Comparison of ENCODE assay signal across 9 cellular contexts in the genomic region with DNA sequence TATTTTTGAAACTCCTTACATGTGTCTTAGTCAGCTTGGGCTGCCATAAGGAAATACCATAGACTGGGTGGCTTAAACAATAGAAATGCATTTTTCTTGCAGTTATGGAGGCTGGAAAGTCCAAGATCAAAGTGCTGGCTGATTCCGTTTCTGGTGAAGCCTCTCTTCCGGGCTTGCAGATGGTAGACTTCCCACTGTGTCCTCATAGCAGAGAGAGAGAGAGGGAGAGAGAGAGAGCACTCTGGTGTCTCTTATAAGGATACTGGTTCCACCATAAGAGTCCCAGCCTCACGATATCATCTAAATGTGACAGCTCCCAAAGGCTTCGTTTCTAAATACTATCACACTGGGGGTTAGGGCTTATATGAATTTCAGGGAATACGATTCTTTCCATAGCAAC. TPM values are rescaled to one million over a fixed set of nuclear protein-coding genes. Genes with fewer than 3 reads are reported as not detected.
DNase-seq lines count a peak whose midpoint lies in the region; ATAC-seq and TF ChIP-seq lines count a peak whose summit lies in the region.
"Had no signal": no experiment of that assay in that cellular context is flagged by ENCODE, and none has a peak within 500 bp of the region (broad histone marks: within the 10 kb centered on the region; RNA-seq: fewer than 3 reads in every experiment).

No MANE protein-coding gene starts in this region.

- no peak for TF ChIP-seq POLR2A in heart left ventricle (IDR thresholded peaks at IDR 0.05)
- no peak for TF ChIP-seq POLR2A in gastroesophageal sphincter (IDR thresholded peaks at IDR 0.05)

- DNase-seq in heart left ventricle: no peak
- no peak for DNase-seq in cardiac septum (ENCODE audit: low spot score)
- peak; percentile 41 for DNase-seq in SK-MEL-5 (ENCODE audit: low read depth, low spot score)
- no peak for DNase-seq in upper lobe of right lung
- no peak for DNase-seq in omental fat pad (ENCODE audit: low spot score)
- no peak for DNase-seq in activated gamma-delta T cell (lab: John Stamatoyannopoulos, UW)

- H3K36me3 ChIP-seq in heart left ventricle (peaks cover 0 to under 1% (median 0%) of the 10 kb centered on the region in 9 donors), gastroesophageal sphincter (no peaks in the 10 kb centered on the region), upper lobe of right lung (no peaks in the 10 kb centered on the region)

- TF ChIP-seq CTCF in heart left ventricle (IDR thresholded peaks at IDR 0.05) (no peak), gastroesophageal sphincter (IDR thresholded peaks at IDR 0.05) (no peak), upper lobe of right lung (IDR thresholded peaks at IDR 0.05) (no peak), omental fat pad (IDR thresholded peaks at IDR 0.05) (no peak)

- H3K4me3 ChIP-seq in heart left ventricle (peak overlapping the region in 10 of 12 donors; percentile 35 to 62 (median 53)), gastroesophageal sphincter (peak overlapping the region; percentile 45 to 65), upper lobe of right lung (peak overlapping the region; percentile 52)

- H3K4me1 ChIP-seq in heart left ventricle (peaks cover 0 to 17% (median 0%) of the 10 kb centered on the region in 12 donors), gastroesophageal sphincter (no peaks in the 10 kb centered on the region), upper lobe of right lung (no peaks in the 10 kb centered on the region)

- TF ChIP-seq EP300 in gastroesophageal sphincter (IDR thresholded peaks at IDR 0.05): no peak

- H3K9me3 ChIP-seq in heart left ventricle: no peaks in the 10 kb centered on the region
- H3K9me3 ChIP-seq in gastroesophageal sphincter: no peaks in the 10 kb centered on the region
- H3K9me3 ChIP-seq in upper lobe of right lung: no peaks in the 10 kb centered on the region

- 49 to 68% (median 54%) methylated on average over 5 of the region's 5 CpGs for WGBS in heart left ventricle, 4 donors
- WGBS in gastroesophageal sphincter (ENCODE audit: low coverage in 1 of 2), 2 donors: 63 to 69% methylated on average over 4 of the region's 5 CpGs

- intact Hi-C loops in heart left ventricle (cut with DNase I) (loop anchor here (2.0 to 10.0 kb wide), 12 partner anchors 171 to 1519 kb away; partner anchors contain the start of gene ELOVL6 (in 3 of the 10)), cardiac septum (cut with DNase I) (loop anchor here (2.0 to 10.0 kb wide), 3 partner anchors 171 to 517 kb away; partner anchors contain the start of gene ELOVL6), upper lobe of right lung (cut with DNase I) (loop anchor here (5.0 to 10.0 kb wide), 2 partner anchors 201 to 518 kb away; no protein-coding TSS in a partner anchor)

- in situ Hi-C loops in SK-MEL-5 (cut with HindIII; ENCODE audit: low pct_unique_long_range_greater_than_20kb, low sequenced_read_pairs): no loop called here

- H3K27ac ChIP-seq in heart left ventricle (peak overlapping the region in 2 of 12 donors; percentile 2 to 10), gastroesophageal sphincter (no peak overlapping the region), upper lobe of right lung (peak overlapping the region; percentile 44)

- H3K27me3 ChIP-seq in heart left ventricle (no peaks in the 10 kb centered on the region), gastroesophageal sphincter (peaks cover 5% of the 10 kb centered on the region), upper lobe of right lung (no peaks in the 10 kb centered on the region)

- peak in 2 of 4 donors; percentile 57 for ATAC-seq in heart left ventricle
- ATAC-seq in gastroesophageal sphincter: peak; percentile 14
- ATAC-seq in upper lobe of right lung: no peak
- ATAC-seq in omental fat pad (ENCODE audit: low FRiP score): no peak
- no peak for ATAC-seq in GM18867 (IDR thresholded peaks at IDR 0.05; ENCODE audit: unreplicated experiment)

RNA-seq across cellular contexts. Expression of gene ENPEP, which starts 39.7 kb away (rescaled TPM):
- total RNA-seq in heart left ventricle (1 to 10 TPM; 1.3 to 9.3 (median 4.2) TPM), cardiac septum (5.3 TPM), gastroesophageal sphincter (1 to 10 TPM; 2.9 to 7.0 (median 6.3) TPM), upper lobe of right lung (7.5 TPM), omental fat pad (10 to 100 TPM in 3 of 4 donors, 1 to 10 TPM in 1; 7.5 to 30.3 (median 15.7) TPM)
- 1 to 10 TPM; 1.3 to 4.4 TPM for polyA plus RNA-seq in heart left ventricle
- not detected in 2 replicates for total RNA-seq in SK-MEL-5 (2014; rRNA removed; shearing (Covaris generic))
- polyA plus RNA-seq in SK-MEL-5 (2015; cell fraction: cytosol; rRNA removed): not detected in 2 replicates
- not detected in 2 replicates for polyA plus RNA-seq in SK-MEL-5 (2015; cell fraction: nucleus; rRNA removed)
- total RNA-seq: bronchial epithelial cell had no signal
